1 cellular context compared by ENCODE assay signal in the genomic region with DNA sequence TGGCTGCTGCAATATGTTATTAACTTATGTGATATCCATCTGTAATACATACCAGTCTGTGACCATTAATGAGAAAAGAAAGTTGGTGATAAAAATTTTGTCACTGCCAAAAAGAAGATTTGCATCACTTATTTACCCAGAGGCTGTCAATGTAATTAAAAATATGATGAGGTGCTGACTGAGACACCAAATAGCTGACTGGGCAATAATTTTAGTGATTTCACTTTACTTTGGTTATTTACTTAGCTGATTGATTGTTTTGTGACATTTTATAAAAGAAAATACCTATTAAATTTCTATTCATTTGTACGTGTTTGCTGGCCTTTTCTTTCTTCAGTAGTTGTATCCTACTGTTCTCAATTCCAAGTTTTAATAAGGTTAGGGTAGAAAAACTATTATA.
TF ChIP-seq lines count a peak whose summit lies in the region.

No MANE protein-coding gene starts in this region.

TF ChIP-seq in K562, 482 proteins besides CTCF, POLR2A, EP300 and RAD21 (continued from another document):
- TF ChIP-seq, protein P1, sequence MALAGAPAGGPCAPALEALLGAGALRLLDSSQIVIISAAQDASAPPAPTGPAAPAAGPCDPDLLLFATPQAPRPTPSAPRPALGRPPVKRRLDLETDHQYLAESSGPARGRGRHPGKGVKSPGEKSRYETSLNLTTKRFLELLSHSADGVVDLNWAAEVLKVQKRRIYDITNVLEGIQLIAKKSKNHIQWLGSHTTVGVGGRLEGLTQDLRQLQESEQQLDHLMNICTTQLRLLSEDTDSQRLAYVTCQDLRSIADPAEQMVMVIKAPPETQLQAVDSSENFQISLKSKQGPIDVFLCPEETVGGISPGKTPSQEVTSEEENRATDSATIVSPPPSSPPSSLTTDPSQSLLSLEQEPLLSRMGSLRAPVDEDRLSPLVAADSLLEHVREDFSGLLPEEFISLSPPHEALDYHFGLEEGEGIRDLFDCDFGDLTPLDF (CRISPR knock-in tag; IDR thresholded peaks at IDR 0.05): no peak
- TF ChIP-seq BDP1 (IDR thresholded peaks at IDR 0.05; ENCODE audit: insufficient read depth, insufficient read length) (no peak), NRF1 (conservative IDR thresholded peaks at IDR 0.05 in 1 of 2, IDR thresholded peaks at IDR 0.05 in 1 of 2) (no peak), PTRF (tag; IDR thresholded peaks at IDR 0.05) (no peak), MAFF (IDR thresholded peaks at IDR 0.05; ENCODE audit: low read length) (peak; percentile 89), ZNF311 (CRISPR knock-in tag; IDR thresholded peaks at IDR 0.05) (no peak), KHSRP (IDR thresholded peaks at IDR 0.05) (no peak), SUPT5H (IDR thresholded peaks at IDR 0.05) (no peak), ILK (tag; IDR thresholded peaks at IDR 0.05; ENCODE audit: borderline replicate concordance, low read depth) (no peak), XRCC3 (IDR thresholded peaks at IDR 0.05) (no peak), PML (IDR thresholded peaks at IDR 0.05; ENCODE audit: low read length) (no peak)
- TF ChIP-seq, protein P2, sequence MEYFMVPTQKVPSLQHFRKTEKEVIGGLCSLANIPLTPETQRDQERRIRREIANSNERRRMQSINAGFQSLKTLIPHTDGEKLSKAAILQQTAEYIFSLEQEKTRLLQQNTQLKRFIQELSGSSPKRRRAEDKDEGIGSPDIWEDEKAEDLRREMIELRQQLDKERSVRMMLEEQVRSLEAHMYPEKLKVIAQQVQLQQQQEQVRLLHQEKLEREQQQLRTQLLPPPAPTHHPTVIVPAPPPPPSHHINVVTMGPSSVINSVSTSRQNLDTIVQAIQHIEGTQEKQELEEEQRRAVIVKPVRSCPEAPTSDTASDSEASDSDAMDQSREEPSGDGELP (CRISPR knock-in tag; IDR thresholded peaks at IDR 0.05; ENCODE audit: borderline replicate concordance): no peak
- TF ChIP-seq, protein P3, sequence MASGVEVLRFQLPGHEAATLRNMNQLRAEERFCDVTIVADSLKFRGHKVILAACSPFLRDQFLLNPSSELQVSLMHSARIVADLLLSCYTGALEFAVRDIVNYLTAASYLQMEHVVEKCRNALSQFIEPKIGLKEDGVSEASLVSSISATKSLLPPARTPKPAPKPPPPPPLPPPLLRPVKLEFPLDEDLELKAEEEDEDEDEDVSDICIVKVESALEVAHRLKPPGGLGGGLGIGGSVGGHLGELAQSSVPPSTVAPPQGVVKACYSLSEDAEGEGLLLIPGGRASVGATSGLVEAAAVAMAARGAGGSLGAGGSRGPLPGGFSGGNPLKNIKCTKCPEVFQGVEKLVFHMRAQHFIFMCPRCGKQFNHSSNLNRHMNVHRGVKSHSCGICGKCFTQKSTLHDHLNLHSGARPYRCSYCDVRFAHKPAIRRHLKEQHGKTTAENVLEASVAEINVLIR (CRISPR knock-in tag; IDR thresholded peaks at IDR 0.05): no peak
